In genomic region chr16:75265911-75266701, GRCh38 we compare ENCODE assay signal across 8 cellular contexts. TPM values are rescaled to one million over a fixed set of nuclear protein-coding genes. Genes with fewer than 3 reads are reported as not detected.
DNase-seq lines count a peak whose midpoint lies in the region; ATAC-seq and TF ChIP-seq lines count a peak whose summit lies in the region.

No MANE protein-coding gene starts in this region.

- H3K9ac ChIP-seq in MM.1S (ENCODE audit: low read length) = peak overlapping the region; percentile 25; the same call in 1 of the 2 replicates
- H3K9ac ChIP-seq in adipocyte (ENCODE audit: low read length) = peak overlapping the region; percentile 98

- no peaks in the 10 kb centered on the region for H3K79me2 ChIP-seq in MM.1S (ENCODE audit: low read length)

- H3K4me2 ChIP-seq in MM.1S (ENCODE audit: low read depth, low read length) = peak overlapping the region; percentile 43; the same call in 1 of the 2 replicates

- in situ Hi-C loops in HAP-1 (cut with MboI; ENCODE audit: low sequenced_read_pairs) = no loop called here

- no peak overlapping the region for H3K27ac ChIP-seq in MM.1S (ENCODE audit: low read length)
- H3K27ac ChIP-seq in ovary = peak overlapping the region; percentile 78 to 84

- H3K4me3 ChIP-seq in GM08714 (ENCODE audit: low read length) (peak overlapping the region; percentile 74), HAP-1 (peak overlapping the region; percentile 86), MM.1S (ENCODE audit: low read length) (peak overlapping the region; percentile 60), adipocyte (ENCODE audit: low read length) (peak overlapping the region; percentile 95), ovary (peak overlapping the region; percentile 65)

- H3K9me3 ChIP-seq in HAP-1 (no peaks in the 10 kb centered on the region), MM.1S (replicated peaks; ENCODE audit: insufficient read depth, low read length) (no peaks in the 10 kb centered on the region), adipocyte (ENCODE audit: control insufficient read depth, low read length) (no peaks in the 10 kb centered on the region), ovary (no peaks in the 10 kb centered on the region)

- H2AFZ ChIP-seq in MM.1S (ENCODE audit: low read length) = peak overlapping the region; percentile 72

- H3F3A ChIP-seq in MM.1S (ENCODE audit: insufficient read depth, low read length) = no peaks in the 10 kb centered on the region

- no peaks in the 10 kb centered on the region for H4K20me1 ChIP-seq in MM.1S (ENCODE audit: insufficient read depth, low read length)

- peaks cover 20% of the 10 kb centered on the region for H3K4me1 ChIP-seq in HAP-1
- no peaks in the 10 kb centered on the region for H3K4me1 ChIP-seq in MM.1S (ENCODE audit: low read length)
- H3K4me1 ChIP-seq in adipocyte (ENCODE audit: control insufficient read depth, insufficient read depth, low read length) = peaks cover 47% of the 10 kb centered on the region
- peaks cover 37% of the 10 kb centered on the region for H3K4me1 ChIP-seq in ovary (ENCODE audit: insufficient read depth)

- H3K27me3 ChIP-seq in HAP-1 (ENCODE audit: low read depth) = no peaks in the 10 kb centered on the region
- H3K27me3 ChIP-seq in MM.1S (replicated peaks; ENCODE audit: insufficient read depth, low read length) = 0 out of 2 replicates have a peak, but pooled peaks cover 7% of the 10 kb centered on the region
- no peaks in the 10 kb centered on the region for H3K27me3 ChIP-seq in adipocyte (replicated peaks; ENCODE audit: control insufficient read depth, insufficient read depth, low read length)
- no peaks in the 10 kb centered on the region for H3K27me3 ChIP-seq in ovary

- no peak for TF ChIP-seq EP300 in ovary (IDR thresholded peaks at IDR 0.05)

- no peak for TF ChIP-seq CTCF in MM.1S (IDR thresholded peaks at IDR 0.05; ENCODE audit: low read length)
- no peak for TF ChIP-seq CTCF in ovary (IDR thresholded peaks at IDR 0.05)

- intact Hi-C loops in left cardiac atrium (cut with DNase I) = loop anchor here in 1 of 2 donors (5.0 kb wide), 1 partner anchor 36 kb away; no protein-coding TSS in a partner anchor
- intact Hi-C loops in ovary (cut with DNase I) = loop anchor here in 1 of 4 donors (5.0 kb wide), 1 partner anchor 41 kb away; no protein-coding TSS in a partner anchor

- DNase-seq in 8988T (peak; percentile 98), HAP-1 (ENCODE audit: low spot score in 2 of 2) (peak; percentile 70 to 90), MM.1S (no peak), adipocyte (ENCODE audit: low read depth) (peak; percentile 88), left cardiac atrium (peak; percentile 72), ovary (peak; percentile 74 to 90 (median 84)), AML-193 (lab: John Stamatoyannopoulos, UW) (no peak)

- H3K36me3 ChIP-seq in HAP-1 (replicated peaks) (0 out of 2 replicates have a peak, but pooled peaks cover 4% of the 10 kb centered on the region), MM.1S (replicated peaks; ENCODE audit: insufficient read depth, low read length) (no peaks in the 10 kb centered on the region), adipocyte (ENCODE audit: control insufficient read depth, insufficient read depth, low read length, severe bottlenecking) (no peaks in the 10 kb centered on the region), ovary (no peaks in the 10 kb centered on the region)

- TF ChIP-seq POLR2A in ovary (IDR thresholded peaks at IDR 0.05) = peak; percentile 64

- ATAC-seq in left cardiac atrium = peak; percentile 55 to 70

- WGBS in ovary, 3 donors = 6 to 9% (median 9%) methylated on average over 55 to 62 of the region's 62 CpGs

- no peaks in the 10 kb centered on the region for H3K9me2 ChIP-seq in MM.1S (replicated peaks; ENCODE audit: insufficient read depth, low read length)

RNA-seq across cellular contexts. Expression of gene BCAR1, which starts 14.7 kb away (rescaled TPM):
- total RNA-seq in left cardiac atrium (10 to 100 TPM; 46.5 to 65.9 TPM), ovary (10 to 100 TPM; 22.2 to 90.2 (median 47.4) TPM)
- 10 to 100 TPM in 1 of 2 donors, 1 to 10 TPM in 1; 2.4 to 30.3 TPM for polyA plus RNA-seq in ovary

RNA-seq across cellular contexts. Expression of gene CTRB1, which starts 47.3 kb away (rescaled TPM):
- total RNA-seq in left cardiac atrium (1 to 10 TPM in 1 of 2 donors, under 1 TPM in 1; 0.39 to 1.4 TPM), ovary (10 to 100 TPM in 2 of 7 donors, 1 to 10 TPM in 1, under 1 TPM in 2, not detected in 2; 0.67 to 14.7 (median 3.1) TPM)
- not detected for polyA plus RNA-seq in ovary

RNA-seq across cellular contexts. Expression of gene CTRB2, which starts 59.1 kb away (rescaled TPM):
- total RNA-seq in left cardiac atrium (not detected), ovary (10 to 100 TPM in 2 of 7 donors, 1 to 10 TPM in 1, under 1 TPM in 1, not detected in 3; 0.62 to 28.7 (median 11.6) TPM)
- polyA plus RNA-seq in ovary = 1 to 10 TPM in 1 of 2 donors, not detected in 1; 1.1 TPM

Comparison
In these comparisons a context has a peak if more than half of its experiments do, and no peak if none do; other contexts are left out.
1. DNase-seq: peak in 8988T (single experiment), HAP-1 (2 of 2), adipocyte (single experiment), left cardiac atrium (single experiment) and ovary (5 of 5); none in MM.1S (single experiment) and AML-193 (0 of 2).
2. Peak in every context shown above with its lines, with median percentiles within 50 percentile points of each other: H3K4me3 ChIP-seq.